ENCODE assay signal across 1 cellular context in the genomic region with DNA sequence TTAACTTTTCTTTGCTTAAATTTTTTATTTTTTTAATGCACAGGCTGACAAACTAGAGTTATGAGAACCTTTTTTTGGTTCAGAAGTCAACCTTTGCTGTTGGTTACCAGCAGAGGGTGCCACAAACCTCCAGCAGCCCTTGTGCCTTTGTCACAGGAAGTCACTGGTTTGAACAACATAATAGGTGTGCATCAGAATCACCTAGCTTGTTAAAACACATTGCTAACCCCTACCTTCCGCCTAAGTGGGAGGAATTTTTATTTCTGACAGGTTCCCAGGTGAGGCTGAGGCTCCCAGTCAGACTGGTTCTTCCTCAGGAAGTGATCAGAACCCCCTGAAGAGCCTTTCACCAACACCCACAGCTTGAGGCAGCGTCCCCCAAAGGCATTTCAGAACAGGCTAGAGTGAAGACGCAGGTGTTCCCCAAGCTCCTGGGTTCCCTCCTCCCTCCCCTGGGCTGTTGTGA.
TF ChIP-seq lines count a peak whose summit lies in the region.

No MANE protein-coding gene starts in this region.

TF ChIP-seq in HCT116, 20 proteins besides CTCF, POLR2A, EP300 and RAD21 (continued from another document):
- TF ChIP-seq YY1 (IDR thresholded peaks at IDR 0.05; ENCODE audit: extremely low read depth, insufficient replicate concordance, low read depth, low read length) (no peak), JUND (IDR thresholded peaks at IDR 0.05) (no peak), CBX3 (IDR thresholded peaks at IDR 0.05; ENCODE audit: low read depth) (no peak), SP1 (IDR thresholded peaks at IDR 0.05; ENCODE audit: low read depth) (no peak), ELF1 (IDR thresholded peaks at IDR 0.05; ENCODE audit: borderline replicate concordance, low read depth) (no peak), SRF (IDR thresholded peaks at IDR 0.05; ENCODE audit: low read depth) (no peak), ZNF274 (IDR thresholded peaks at IDR 0.05; ENCODE audit: low read depth, low read length) (no peak), TCF7L2 (IDR thresholded peaks at IDR 0.05; ENCODE audit: borderline replicate concordance, extremely low read depth, insufficient read depth, insufficient read length) (no peak)
- TF ChIP-seq, protein P1, sequence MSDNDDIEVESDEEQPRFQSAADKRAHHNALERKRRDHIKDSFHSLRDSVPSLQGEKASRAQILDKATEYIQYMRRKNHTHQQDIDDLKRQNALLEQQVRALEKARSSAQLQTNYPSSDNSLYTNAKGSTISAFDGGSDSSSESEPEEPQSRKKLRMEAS (IDR thresholded peaks at IDR 0.05): no peak
- TF ChIP-seq, protein P2, sequence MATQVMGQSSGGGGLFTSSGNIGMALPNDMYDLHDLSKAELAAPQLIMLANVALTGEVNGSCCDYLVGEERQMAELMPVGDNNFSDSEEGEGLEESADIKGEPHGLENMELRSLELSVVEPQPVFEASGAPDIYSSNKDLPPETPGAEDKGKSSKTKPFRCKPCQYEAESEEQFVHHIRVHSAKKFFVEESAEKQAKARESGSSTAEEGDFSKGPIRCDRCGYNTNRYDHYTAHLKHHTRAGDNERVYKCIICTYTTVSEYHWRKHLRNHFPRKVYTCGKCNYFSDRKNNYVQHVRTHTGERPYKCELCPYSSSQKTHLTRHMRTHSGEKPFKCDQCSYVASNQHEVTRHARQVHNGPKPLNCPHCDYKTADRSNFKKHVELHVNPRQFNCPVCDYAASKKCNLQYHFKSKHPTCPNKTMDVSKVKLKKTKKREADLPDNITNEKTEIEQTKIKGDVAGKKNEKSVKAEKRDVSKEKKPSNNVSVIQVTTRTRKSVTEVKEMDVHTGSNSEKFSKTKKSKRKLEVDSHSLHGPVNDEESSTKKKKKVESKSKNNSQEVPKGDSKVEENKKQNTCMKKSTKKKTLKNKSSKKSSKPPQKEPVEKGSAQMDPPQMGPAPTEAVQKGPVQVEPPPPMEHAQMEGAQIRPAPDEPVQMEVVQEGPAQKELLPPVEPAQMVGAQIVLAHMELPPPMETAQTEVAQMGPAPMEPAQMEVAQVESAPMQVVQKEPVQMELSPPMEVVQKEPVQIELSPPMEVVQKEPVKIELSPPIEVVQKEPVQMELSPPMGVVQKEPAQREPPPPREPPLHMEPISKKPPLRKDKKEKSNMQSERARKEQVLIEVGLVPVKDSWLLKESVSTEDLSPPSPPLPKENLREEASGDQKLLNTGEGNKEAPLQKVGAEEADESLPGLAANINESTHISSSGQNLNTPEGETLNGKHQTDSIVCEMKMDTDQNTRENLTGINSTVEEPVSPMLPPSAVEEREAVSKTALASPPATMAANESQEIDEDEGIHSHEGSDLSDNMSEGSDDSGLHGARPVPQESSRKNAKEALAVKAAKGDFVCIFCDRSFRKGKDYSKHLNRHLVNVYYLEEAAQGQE (IDR thresholded peaks at IDR 0.05; ENCODE audit: low read depth): no peak
- TF ChIP-seq, protein P3, sequence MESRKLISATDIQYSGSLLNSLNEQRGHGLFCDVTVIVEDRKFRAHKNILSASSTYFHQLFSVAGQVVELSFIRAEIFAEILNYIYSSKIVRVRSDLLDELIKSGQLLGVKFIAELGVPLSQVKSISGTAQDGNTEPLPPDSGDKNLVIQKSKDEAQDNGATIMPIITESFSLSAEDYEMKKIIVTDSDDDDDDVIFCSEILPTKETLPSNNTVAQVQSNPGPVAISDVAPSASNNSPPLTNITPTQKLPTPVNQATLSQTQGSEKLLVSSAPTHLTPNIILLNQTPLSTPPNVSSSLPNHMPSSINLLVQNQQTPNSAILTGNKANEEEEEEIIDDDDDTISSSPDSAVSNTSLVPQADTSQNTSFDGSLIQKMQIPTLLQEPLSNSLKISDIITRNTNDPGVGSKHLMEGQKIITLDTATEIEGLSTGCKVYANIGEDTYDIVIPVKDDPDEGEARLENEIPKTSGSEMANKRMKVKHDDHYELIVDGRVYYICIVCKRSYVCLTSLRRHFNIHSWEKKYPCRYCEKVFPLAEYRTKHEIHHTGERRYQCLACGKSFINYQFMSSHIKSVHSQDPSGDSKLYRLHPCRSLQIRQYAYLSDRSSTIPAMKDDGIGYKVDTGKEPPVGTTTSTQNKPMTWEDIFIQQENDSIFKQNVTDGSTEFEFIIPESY (IDR thresholded peaks at IDR 0.05; ENCODE audit: extremely low read depth, insufficient replicate concordance, low read length): no peak
- TF ChIP-seq, protein P4, sequence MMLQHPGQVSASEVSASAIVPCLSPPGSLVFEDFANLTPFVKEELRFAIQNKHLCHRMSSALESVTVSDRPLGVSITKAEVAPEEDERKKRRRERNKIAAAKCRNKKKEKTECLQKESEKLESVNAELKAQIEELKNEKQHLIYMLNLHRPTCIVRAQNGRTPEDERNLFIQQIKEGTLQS (IDR thresholded peaks at IDR 0.05): no peak
TF ChIP-seq in HCT116: peak in this region for 0.
